ENCODE assay signal across 18 cellular contexts in genomic region chr4:26786916-26787315, GRCh38.
DNase-seq lines count a peak whose midpoint lies in the region; ATAC-seq and TF ChIP-seq lines count a peak whose summit lies in the region.
"Had no signal": no experiment of that assay in that cellular context is flagged by ENCODE, and none has a peak within 500 bp of the region (broad histone marks: within the 10 kb centered on the region; RNA-seq: fewer than 3 reads in every experiment).

No MANE protein-coding gene starts in this region.

- intact Hi-C loops in psoas muscle (cut with DNase I) (loop anchor here in 1 of 2 donors (10.0 kb wide), 1 partner anchor 218 kb away; no protein-coding TSS in a partner anchor), thyroid gland (cut with DNase I) (no loop called here)
- intact Hi-C loops in activated CD8-positive, alpha-beta T cell treated with anti-CD3 and anti-CD28 coated beads for 36 hours (cut with micrococcal nuclease): loop anchor here (5.0 kb wide), 1 partner anchor 225 kb away; no protein-coding TSS in a partner anchor

- peaks cover 6% of the 10 kb centered on the region for H3K36me3 Mint-ChIP-seq in activated CD8-positive, alpha-beta T cell treated with anti-CD3 and anti-CD28 coated beads for 36 hours (ENCODE audit: low read depth)
- H3K36me3 Mint-ChIP-seq: activated naive CD4-positive, alpha-beta T cell treated with anti-CD3 and anti-CD28 coated beads, Interleukin-2, amount 50 U/mL, for 24 hours had no signal

- H3K27ac Mint-ChIP-seq in activated CD8-positive, alpha-beta T cell treated with anti-CD3 and anti-CD28 coated beads for 36 hours: no peak overlapping the region
- H3K27ac Mint-ChIP-seq: activated CD4-positive, alpha-beta memory T cell treated with anti-CD3 and anti-CD28 coated beads, Interleukin-2, amount 10 ng/mL, durations not matched to agents 7 days and 5 days; activated naive CD4-positive, alpha-beta T cell treated with anti-CD3 and anti-CD28 coated beads, Interleukin-2, amount 50 U/mL, for 24 hours had no signal

- peak; percentile 34 to 43 for DNase-seq in Kasumi-1 (lab: John Stamatoyannopoulos, UW)
- DNase-seq in RWPE2 (ENCODE audit: low spot score): no peak
- no peak for DNase-seq in psoas muscle
- no peak for DNase-seq in NCI-H146 treated with DMSO at 0.1 percent for 48 hours (lab: John Stamatoyannopoulos, UW; ENCODE audit: unreplicated experiment)
- DNase-seq in thyroid gland: no peak
- DNase-seq in activated CD8-positive, alpha-beta T cell treated with anti-CD3 and anti-CD28 coated beads for 36 hours: no peak
- DNase-seq: activated CD4-positive, alpha-beta memory T cell treated with anti-CD3 and anti-CD28 coated beads, Interleukin-2, amount 10 ng/mL, durations not matched to agents 7 days and 5 days; activated T-cell treated with anti-CD3 and anti-CD28 coated beads, Interleukin-2, amount 50 U/mL, for 48 hours; body of pancreas; gastrocnemius medialis; KG1; NCI-H1436; ovary; SK-N-SH; stimulated activated CD4-positive, alpha-beta T cell treated with anti-CD3 and anti-CD28 coated beads, Interleukin-4, amount 100 ng/mL, for 1 hour had no signal

- no peaks in the 10 kb centered on the region for H3K9me3 Mint-ChIP-seq in activated CD8-positive, alpha-beta T cell treated with anti-CD3 and anti-CD28 coated beads for 36 hours
- H3K9me3 Mint-ChIP-seq: activated CD4-positive, alpha-beta memory T cell treated with anti-CD3 and anti-CD28 coated beads, Interleukin-2, amount 10 ng/mL, durations not matched to agents 7 days and 5 days; activated naive CD4-positive, alpha-beta T cell treated with anti-CD3 and anti-CD28 coated beads, Interleukin-2, amount 50 U/mL, for 24 hours had no signal

- no peak for TF ChIP-seq CTCF in RWPE2 (IDR thresholded peaks at IDR 0.05; ENCODE audit: poor library complexity, severe bottlenecking)
- no peak for TF ChIP-seq CTCF in psoas muscle (IDR thresholded peaks at IDR 0.05)
- no peak for TF ChIP-seq CTCF in thyroid gland (IDR thresholded peaks at IDR 0.05)
- no peak for TF ChIP-seq CTCF in activated CD8-positive, alpha-beta T cell treated with anti-CD3 and anti-CD28 coated beads for 36 hours (IDR thresholded peaks at IDR 0.05)

- WGBS in psoas muscle, 3 donors: 73 to 80% (median 74%) methylated on average over 3 of the region's 3 CpGs
- 82 to 83% methylated on average over 3 of the region's 3 CpGs for WGBS in thyroid gland, 2 donors

- H3K27me3 ChIP-seq in RWPE2 (ENCODE audit: insufficient read depth, poor library complexity, severe bottlenecking) (no peaks in the 10 kb centered on the region), psoas muscle (ENCODE audit: insufficient read depth in 3 of 3, low read length in 2 of 3) (no peaks in the 10 kb centered on the region), thyroid gland (no peaks in the 10 kb centered on the region)
- H3K27me3 ChIP-seq: body of pancreas, gastrocnemius medialis, ovary had no signal

- ATAC-seq in GM18868 (IDR thresholded peaks at IDR 0.05; ENCODE audit: unreplicated experiment) (peak; percentile 41), RWPE2 (ENCODE audit: low read depth) (no peak), psoas muscle (no peak)
- ATAC-seq in activated CD8-positive, alpha-beta T cell treated with anti-CD3 and anti-CD28 coated beads for 36 hours: no peak

- no peaks in the 10 kb centered on the region for H3K27me3 Mint-ChIP-seq in activated CD8-positive, alpha-beta T cell treated with anti-CD3 and anti-CD28 coated beads for 36 hours
- H3K27me3 Mint-ChIP-seq: activated CD4-positive, alpha-beta memory T cell treated with anti-CD3 and anti-CD28 coated beads, Interleukin-2, amount 10 ng/mL, durations not matched to agents 7 days and 5 days; activated naive CD4-positive, alpha-beta T cell treated with anti-CD3 and anti-CD28 coated beads, Interleukin-2, amount 50 U/mL, for 24 hours had no signal

- H3K4me1 ChIP-seq in RWPE2 (ENCODE audit: insufficient read depth, poor library complexity, severe bottlenecking) (peaks cover 29% of the 10 kb centered on the region), psoas muscle (peaks cover 30% of the 10 kb centered on the region), thyroid gland (peaks cover 0 to 14% of the 10 kb centered on the region in 2 donors)

- POLR2A ChIA-PET in activated CD8-positive, alpha-beta T cell treated with anti-CD3 and anti-CD28 coated beads for 36 hours (lab: Charles Lee): no interaction called here

- H3K4me1 Mint-ChIP-seq in activated CD8-positive, alpha-beta T cell treated with anti-CD3 and anti-CD28 coated beads for 36 hours (ENCODE audit: low read depth): peaks cover 16% of the 10 kb centered on the region

- no peak overlapping the region for H3K4me3 Mint-ChIP-seq in activated CD8-positive, alpha-beta T cell treated with anti-CD3 and anti-CD28 coated beads for 36 hours
- H3K4me3 Mint-ChIP-seq: activated CD4-positive, alpha-beta memory T cell treated with anti-CD3 and anti-CD28 coated beads, Interleukin-2, amount 10 ng/mL, durations not matched to agents 7 days and 5 days; activated naive CD4-positive, alpha-beta T cell treated with anti-CD3 and anti-CD28 coated beads, Interleukin-2, amount 50 U/mL, for 24 hours had no signal

- H3K9me3 ChIP-seq in RWPE2 (ENCODE audit: severe bottlenecking) (no peaks in the 10 kb centered on the region), psoas muscle (no peaks in the 10 kb centered on the region), thyroid gland (no peaks in the 10 kb centered on the region)
- H3K9me3 ChIP-seq: body of pancreas, gastrocnemius medialis, ovary, SK-N-SH had no signal

- H3K4me3 ChIP-seq in RWPE2 (ENCODE audit: severe bottlenecking) (no peak overlapping the region), psoas muscle (no peak overlapping the region), thyroid gland (replicated peaks in 1 of 3) (no peak overlapping the region)
- H3K4me3 ChIP-seq: body of pancreas, coronary artery, ovary had no signal

- H3K27ac ChIP-seq in RWPE2 (ENCODE audit: poor library complexity, severe bottlenecking): peak overlapping the region; percentile 83
- H3K27ac ChIP-seq in psoas muscle: peak overlapping the region; percentile 75
- no peak overlapping the region for H3K27ac ChIP-seq in thyroid gland
- H3K27ac ChIP-seq: coronary artery, ovary had no signal

- CTCF ChIA-PET in activated CD8-positive, alpha-beta T cell treated with anti-CD3 and anti-CD28 coated beads for 36 hours (lab: Charles Lee): interaction anchor here (2.4 kb wide), 1 partner anchor 223 kb away, joined by 12 read pairs; no protein-coding TSS in a partner anchor

- no peak for TF ChIP-seq POLR2A in thyroid gland (IDR thresholded peaks at IDR 0.05)

- H3K36me3 ChIP-seq in RWPE2 (ENCODE audit: low read depth) (no peaks in the 10 kb centered on the region), psoas muscle (ENCODE audit: insufficient read depth in 1 of 2, low read depth in 1 of 2) (no peaks in the 10 kb centered on the region), thyroid gland (no peaks in the 10 kb centered on the region)
- H3K36me3 ChIP-seq: gastrocnemius medialis, ovary had no signal

Comparison
In these comparisons a context has a peak if more than half of its experiments do, and no peak if none do; other contexts are left out.
1. DNase-seq: peak in Kasumi-1 (2 of 2); none in RWPE2 (single experiment), psoas muscle (0 of 2), NCI-H146 treated with DMSO at 0.1 percent for 48 hours (single experiment), thyroid gland (0 of 2) and activated CD8-positive, alpha-beta T cell treated with anti-CD3 and anti-CD28 coated beads for 36 hours (single experiment).
2. H3K27ac ChIP-seq: peak in RWPE2 (single experiment) and psoas muscle (single experiment); none in thyroid gland (0 of 3).